Comparison of ENCODE assay signal across 18 cellular contexts in genomic region chr20:46626799-46627198, GRCh38. TPM values are rescaled to one million over a fixed set of nuclear protein-coding genes. Genes with fewer than 3 reads are reported as not detected.
"Had no signal": no experiment of that assay in that cellular context is flagged by ENCODE, and none has a peak within 500 bp of the region (broad histone marks: within the 10 kb centered on the region; RNA-seq: fewer than 3 reads in every experiment).

No MANE protein-coding gene starts in this region.

- H3K4me1 Mint-ChIP-seq: nephron progenitor cell had no signal

- H3K4me3 Mint-ChIP-seq: naive thymus-derived CD4-positive, alpha-beta T cell; nephron progenitor cell; type B pancreatic cell had no signal

- ATAC-seq: esophagus mucosa; gastrocnemius medialis; heart right ventricle; left lobe of liver; naive thymus-derived CD4-positive, alpha-beta T cell had no signal

- H3K36me3 Mint-ChIP-seq: type B pancreatic cell had no signal

- DNase-seq: cortex of kidney; dorsolateral prefrontal cortex; effector CD8-positive, alpha-beta T cell; gastrocnemius medialis; heart right ventricle; hypothalamus; mammary epithelial cell; naive thymus-derived CD4-positive, alpha-beta T cell; nephron progenitor cell; posterior cingulate gyrus; small intestine; stimulated activated CD4-positive, alpha-beta T cell treated with anti-CD3 and anti-CD28 coated beads, Interleukin-12 subunit alpha, Interleukin-12 subunit beta, amount 100 ng/mL, for 4 hours; stimulated activated naive CD4-positive, alpha-beta T cell had no signal

- H3K27ac ChIP-seq: gastrocnemius medialis, heart right ventricle, neutrophil, right atrium auricular region had no signal

- H3K4me3 ChIP-seq: dorsolateral prefrontal cortex, gastrocnemius medialis, heart right ventricle, right atrium auricular region had no signal

- H3K4me1 ChIP-seq: gastrocnemius medialis, right atrium auricular region had no signal

- H3K27ac Mint-ChIP-seq: naive thymus-derived CD4-positive, alpha-beta T cell; nephron progenitor cell; type B pancreatic cell had no signal

- H3K36me3 ChIP-seq: gastrocnemius medialis, heart right ventricle, neutrophil, right atrium auricular region had no signal

- H3K27me3 ChIP-seq: dorsolateral prefrontal cortex, gastrocnemius medialis, heart right ventricle, right atrium auricular region had no signal

- H3K9me3 ChIP-seq: gastrocnemius medialis, neutrophil had no signal

RNA-seq across cellular contexts. Expression of gene SLC13A3, which starts 24.5 kb away (rescaled TPM):
- polyA plus RNA-seq: naive thymus-derived CD4-positive, alpha-beta T cell had no signal
